ENCODE assay signal across 8 cellular contexts in the genomic region with DNA sequence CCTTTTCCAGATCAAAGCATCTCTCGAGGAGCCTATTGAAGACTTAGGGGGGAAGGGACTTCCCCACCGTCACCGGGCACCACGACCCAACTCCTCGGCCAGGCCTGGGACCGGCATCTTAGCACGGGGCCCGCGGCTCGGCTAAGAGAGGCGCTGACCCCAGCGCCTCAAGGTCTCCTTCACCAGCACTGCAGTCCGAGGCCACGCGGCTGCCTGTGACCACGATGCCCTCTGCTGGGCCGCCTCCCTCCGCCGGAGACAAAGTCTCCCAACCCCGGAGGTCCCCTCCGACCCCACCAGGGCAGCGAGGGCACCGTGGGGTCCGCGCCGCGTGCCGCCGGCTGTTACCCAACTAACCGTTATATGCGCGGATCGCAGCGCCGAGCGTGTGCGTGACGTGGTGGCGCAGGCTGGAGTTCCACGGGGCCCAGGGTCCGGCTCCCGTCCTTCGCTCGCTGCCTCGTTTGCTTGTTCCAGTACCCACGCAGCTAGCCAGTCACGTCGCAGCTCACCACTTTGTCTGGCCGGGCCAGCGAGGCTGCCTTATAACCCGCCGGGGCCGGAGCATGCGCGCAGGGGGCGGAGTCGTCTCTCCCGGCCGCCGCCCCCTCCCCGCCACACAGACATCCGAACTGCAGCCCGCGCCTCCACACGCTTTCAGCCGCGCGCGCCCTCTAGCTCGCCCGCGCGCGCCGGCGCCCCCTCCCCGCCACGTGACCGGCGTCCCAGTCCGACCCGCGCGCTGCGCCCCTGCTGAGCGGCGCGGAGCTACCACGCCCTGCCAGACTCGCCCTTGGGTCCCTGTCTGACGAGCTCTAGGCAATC. TPM values are rescaled to one million over a fixed set of nuclear protein-coding genes. Genes with fewer than 3 reads are reported as not detected.
A peak's percentile ranks its signal among the peaks of the same experiment; 100 is the strongest.
DNase-seq lines count a peak whose midpoint lies in the region; ATAC-seq and TF ChIP-seq lines count a peak whose summit lies in the region.

A gene with protein sequence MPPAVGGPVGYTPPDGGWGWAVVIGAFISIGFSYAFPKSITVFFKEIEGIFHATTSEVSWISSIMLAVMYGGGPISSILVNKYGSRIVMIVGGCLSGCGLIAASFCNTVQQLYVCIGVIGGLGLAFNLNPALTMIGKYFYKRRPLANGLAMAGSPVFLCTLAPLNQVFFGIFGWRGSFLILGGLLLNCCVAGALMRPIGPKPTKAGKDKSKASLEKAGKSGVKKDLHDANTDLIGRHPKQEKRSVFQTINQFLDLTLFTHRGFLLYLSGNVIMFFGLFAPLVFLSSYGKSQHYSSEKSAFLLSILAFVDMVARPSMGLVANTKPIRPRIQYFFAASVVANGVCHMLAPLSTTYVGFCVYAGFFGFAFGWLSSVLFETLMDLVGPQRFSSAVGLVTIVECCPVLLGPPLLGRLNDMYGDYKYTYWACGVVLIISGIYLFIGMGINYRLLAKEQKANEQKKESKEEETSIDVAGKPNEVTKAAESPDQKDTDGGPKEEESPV (minus strand): TSS at position 519 of the 825 bp plus-strand sequence. CDS start 26,888 bp downstream, outside the sequence.

- H3K4me3 ChIP-seq in breast epithelium (peak within 1 kb of the TSS; percentile 64 to 95 (median 79)), smooth muscle cell (peak within 1 kb of the TSS; percentile 75)

- peak within 1 kb of the TSS; percentile 93 for H3K4me2 ChIP-seq in smooth muscle cell

- TF ChIP-seq CTCF in VCaP (conservative IDR thresholded peaks at IDR 0.05), result peak; percentile 50
- TF ChIP-seq CTCF in breast epithelium (IDR thresholded peaks at IDR 0.05), result no peak
- peak; percentile 30 for TF ChIP-seq CTCF in smooth muscle cell (IDR thresholded peaks at IDR 0.05; ENCODE audit: borderline replicate concordance, insufficient read depth, poor library complexity, severe bottlenecking)

- H2AFZ ChIP-seq in smooth muscle cell (ENCODE audit: low read depth), result peak within 1 kb of the TSS; percentile 89

- no peaks in the 10 kb centered on the region for H3K36me3 ChIP-seq in breast epithelium
- H3K36me3 ChIP-seq in smooth muscle cell (ENCODE audit: low read depth), result peaks cover 4% of the 10 kb centered on the region

- peak within 1 kb of the TSS; percentile 65 for H3K9ac ChIP-seq in smooth muscle cell (ENCODE audit: low read depth)

- ATAC-seq in GM18909 (IDR thresholded peaks at IDR 0.05; ENCODE audit: poor library complexity, unreplicated experiment) (peak; percentile 79), HG03159 (IDR thresholded peaks at IDR 0.05; ENCODE audit: unreplicated experiment) (peak; percentile 71)

- intact Hi-C loops in breast epithelium (cut with DNase I; ENCODE audit: low total_unique reads), result no loop called here

- DNase-seq in AG08396 (ENCODE audit: low spot score) (peak; percentile 97), NCI-H2196 treated with DMSO at 0.1 percent for 48 hours (lab: John Stamatoyannopoulos, UW; ENCODE audit: unreplicated experiment) (peak; percentile 74), breast epithelium (ENCODE audit: low spot score in 2 of 2) (peak; percentile 67 to 78), iPS-NIHi7 (ENCODE audit: extremely low spot score) (peak; percentile 92), smooth muscle cell (lab: John Stamatoyannopoulos, UW; ENCODE audit: unreplicated experiment) (peak; percentile 89)

- H3K27me3 ChIP-seq in breast epithelium (no peaks in the 10 kb centered on the region), smooth muscle cell (ENCODE audit: low read depth) (no peaks in the 10 kb centered on the region)

- under 1% methylated on average over 84 of the region's 91 CpGs for WGBS in smooth muscle cell (ENCODE audit: low lambda C conversion rate)

- peaks cover 0 to 7% of the 10 kb centered on the region in 2 donors for H3K4me1 ChIP-seq in breast epithelium
- peaks cover 26% of the 10 kb centered on the region for H3K4me1 ChIP-seq in smooth muscle cell (ENCODE audit: low read depth)

- no peaks in the 10 kb centered on the region for H3K9me3 ChIP-seq in breast epithelium
- no peaks in the 10 kb centered on the region for H3K9me3 ChIP-seq in smooth muscle cell (replicated peaks; ENCODE audit: low read depth)

- H4K20me1 ChIP-seq in smooth muscle cell (ENCODE audit: low read depth), result peaks cover 38% of the 10 kb centered on the region

- H3K79me2 ChIP-seq in smooth muscle cell (ENCODE audit: low read depth), result peaks cover 39% of the 10 kb centered on the region

- peak within 1 kb of the TSS; percentile 84 for H3K27ac ChIP-seq in VCaP
- peak within 1 kb of the TSS; percentile 80 to 90 for H3K27ac ChIP-seq in breast epithelium
- H3K27ac ChIP-seq in smooth muscle cell (ENCODE audit: low read depth), result peak within 1 kb of the TSS; percentile 78

- H3F3A ChIP-seq in smooth muscle cell (ENCODE audit: low read depth), result peaks cover 9% of the 10 kb centered on the region

- no peak for TF ChIP-seq POLR2A in breast epithelium (IDR thresholded peaks at IDR 0.05)

RNA-seq across cellular contexts. Expression of the gene that starts here (rescaled TPM):
- total RNA-seq in breast epithelium (10 to 100 TPM; 15.4 to 28.2 (median 15.7) TPM), smooth muscle cell (77.7 and 83.7 TPM in 2 replicates)
- polyA plus RNA-seq in smooth muscle cell, result 39.6 and 43.9 TPM in 2 replicates

Comparison
In these comparisons a context has a peak if more than half of its experiments do, and no peak if none do; other contexts are left out.
1. Peak in every context shown above with its lines: DNase-seq, ATAC-seq, H3K4me3 ChIP-seq and H3K27ac ChIP-seq.
2. CTCF ChIP-seq: peak in VCaP (single experiment) and smooth muscle cell (single experiment); none in breast epithelium (0 of 3).